Comparison of ENCODE assay signal across 26 cellular contexts in the genomic region with DNA sequence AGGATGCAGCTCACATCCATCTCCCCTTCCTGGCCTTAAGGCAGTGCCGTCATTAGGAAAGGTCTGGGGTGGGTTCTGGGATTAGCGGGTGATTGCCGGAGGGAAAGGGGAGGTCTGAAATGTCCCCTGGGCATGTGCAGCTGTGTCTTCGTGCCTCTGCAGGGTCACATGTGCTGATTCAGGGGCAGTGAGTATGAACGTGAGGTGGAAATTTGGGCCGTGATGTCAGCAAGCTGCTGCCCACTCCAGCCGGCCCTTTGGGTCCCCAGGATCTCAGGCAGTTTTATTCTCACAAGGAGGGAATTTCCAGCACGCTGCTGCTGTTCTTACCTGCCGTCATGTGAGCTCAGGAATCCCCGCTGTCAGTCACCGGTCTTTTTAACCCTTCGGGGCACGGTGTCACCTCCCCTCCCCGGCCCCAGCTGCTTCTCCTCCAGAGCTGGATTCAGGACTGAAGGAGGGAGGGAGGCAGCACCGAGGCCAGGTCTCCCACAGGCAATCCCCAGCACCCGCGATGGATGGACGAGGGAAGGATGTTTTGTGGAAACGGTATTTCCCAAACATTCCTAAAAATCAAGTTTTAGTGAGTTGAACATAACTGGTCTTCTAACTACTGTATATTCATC. TPM values are rescaled to one million over a fixed set of nuclear protein-coding genes. Genes with fewer than 3 reads are reported as not detected.
DNase-seq lines count a peak whose midpoint lies in the region; ATAC-seq and TF ChIP-seq lines count a peak whose summit lies in the region.
"Had no signal": no experiment of that assay in that cellular context is flagged by ENCODE, and none has a peak within 500 bp of the region (broad histone marks: within the 10 kb centered on the region; RNA-seq: fewer than 3 reads in every experiment).

No MANE protein-coding gene starts in this region.

- H2AFZ ChIP-seq in neural progenitor cell (replicated peaks), result peak overlapping the region; percentile 28

- peak overlapping the region; percentile 72 for H3K27ac Mint-ChIP-seq in neural progenitor cell
- H3K27ac Mint-ChIP-seq: activated naive CD8-positive, alpha-beta T cell treated with anti-CD3 and anti-CD28 coated beads, Interleukin-2, amount 50 U/mL, for 24 hours; T-helper 17 cell had no signal

- H3K4me3 ChIP-seq in GM12865 (ENCODE audit: low read depth, low read length) (no peak overlapping the region), neural progenitor cell (no peak overlapping the region), brain microvascular endothelial cell (ENCODE audit: low read depth, low read length) (no peak overlapping the region)
- H3K4me3 ChIP-seq: K562, thoracic aorta had no signal

- no peak overlapping the region for H3K27ac ChIP-seq in neural progenitor cell
- H3K27ac ChIP-seq in brain microvascular endothelial cell, result no peak overlapping the region
- H3K27ac ChIP-seq: thoracic aorta had no signal

- H3K9me3 Mint-ChIP-seq in neural progenitor cell, result peaks cover 6% of the 10 kb centered on the region
- H3K9me3 Mint-ChIP-seq: activated naive CD8-positive, alpha-beta T cell treated with anti-CD3 and anti-CD28 coated beads, Interleukin-2, amount 50 U/mL, for 24 hours had no signal

- H3K9me3 ChIP-seq in neural progenitor cell (ENCODE audit: low read depth), result no peaks in the 10 kb centered on the region
- H3K9me3 ChIP-seq: thoracic aorta had no signal

- no peaks in the 10 kb centered on the region for H3K36me3 Mint-ChIP-seq in neural progenitor cell
- H3K36me3 Mint-ChIP-seq: naive thymus-derived CD8-positive, alpha-beta T cell had no signal

- H3K4me3 Mint-ChIP-seq in neural progenitor cell, result no peak overlapping the region
- H3K4me3 Mint-ChIP-seq: activated naive CD8-positive, alpha-beta T cell treated with anti-CD3 and anti-CD28 coated beads, Interleukin-2, amount 50 U/mL, for 24 hours; naive thymus-derived CD8-positive, alpha-beta T cell; T-helper 17 cell had no signal

- H3K79me2 ChIP-seq in neural progenitor cell (ENCODE audit: low read depth), result no peaks in the 10 kb centered on the region

- TF ChIP-seq CTCF in GM12865 (IDR thresholded peaks at IDR 0.05; ENCODE audit: insufficient read depth, low read depth, low read length, missing control alignments) (no peak), neural progenitor cell (IDR thresholded peaks at IDR 0.05) (no peak), brain microvascular endothelial cell (IDR thresholded peaks at IDR 0.05; ENCODE audit: low read depth, low read length, missing control alignments) (no peak)

- peak overlapping the region; percentile 42 for H3K4me2 ChIP-seq in neural progenitor cell

- peaks cover 21% of the 10 kb centered on the region for H3K4me1 ChIP-seq in neural progenitor cell

- no peaks in the 10 kb centered on the region for H3K36me3 ChIP-seq in neural progenitor cell
- no peaks in the 10 kb centered on the region for H3K36me3 ChIP-seq in brain microvascular endothelial cell (replicated peaks)
- H3K36me3 ChIP-seq: thoracic aorta had no signal

- no peak for ATAC-seq in HG02642 (IDR thresholded peaks at IDR 0.05; ENCODE audit: poor library complexity, unreplicated experiment)
- ATAC-seq: activated naive CD8-positive, alpha-beta T cell treated with anti-CD3 and anti-CD28 coated beads, Interleukin-2, amount 50 U/mL, for 24 hours; K562; left cardiac atrium; naive thymus-derived CD8-positive, alpha-beta T cell; T-helper 17 cell had no signal

- H4K20me1 ChIP-seq in neural progenitor cell (ENCODE audit: low read depth), result no peaks in the 10 kb centered on the region

- in situ Hi-C loops in brain microvascular endothelial cell (cut with HindIII; ENCODE audit: low pct_ligation_motif_present, low sequenced_read_pairs), result no loop called here

- peaks cover 23% of the 10 kb centered on the region for H3K4me1 Mint-ChIP-seq in neural progenitor cell
- H3K4me1 Mint-ChIP-seq: T-helper 17 cell had no signal

- H3K27me3 ChIP-seq in neural progenitor cell, result peaks cover 8% of the 10 kb centered on the region
- H3K27me3 ChIP-seq in brain microvascular endothelial cell (replicated peaks), result peaks cover 34% of the 10 kb centered on the region

- DNase-seq in AG20443 (ENCODE audit: low spot score), result peak; percentile 18
- peak; percentile 37 for DNase-seq in GM12865 (ENCODE audit: low read depth)
- DNase-seq in ecto neural progenitor cell (ENCODE audit: low spot score), result peak; percentile 46
- no peak for DNase-seq in neural progenitor cell (ENCODE audit: low spot score)
- no peak for DNase-seq in brain microvascular endothelial cell
- no peak for DNase-seq in stimulated activated CD4-positive, alpha-beta T cell treated with anti-CD3 and anti-CD28 coated beads, Interleukin-1b, Interleukin-23, amount 100 ng/mL, for 48 hours
- DNase-seq in hypothalamus (lab: John Stamatoyannopoulos, UW), result no peak
- DNase-seq: activated CD4-positive, alpha-beta T cell treated with anti-CD3 and anti-CD28 coated beads for 48 hours; activated CD8-positive, alpha-beta memory T cell treated with anti-CD3 and anti-CD28 coated beads, Interleukin-2, amount 50 U/mL, for 4 hours; activated naive CD8-positive, alpha-beta T cell treated with anti-CD3 and anti-CD28 coated beads, Interleukin-2, amount 50 U/mL, for 24 hours; DMS79 treated with DMSO at 0.1 percent for 48 hours; left cardiac atrium; naive thymus-derived CD8-positive, alpha-beta T cell; NCI-H146; NCI-H510A treated with DMSO at 0.1 percent for 48 hours; posterior cingulate gyrus; stimulated activated naive CD4-positive, alpha-beta T cell; T-helper 17 cell had no signal

- peaks cover 16% of the 10 kb centered on the region for H3K27me3 Mint-ChIP-seq in neural progenitor cell (ENCODE audit: insufficient read depth, low read depth)

- no peaks in the 10 kb centered on the region for H3F3A ChIP-seq in neural progenitor cell (ENCODE audit: low read depth)

- H3K9ac ChIP-seq in neural progenitor cell, result no peak overlapping the region

RNA-seq across cellular contexts. Expression of gene GPR35, which starts 23.5 kb away (rescaled TPM):
- 0.34 and 0.74 TPM in 2 replicates for total RNA-seq in neural progenitor cell (ENCODE audit: low replicate concordance)
- total RNA-seq: SK-MEL-5 had no signal

RNA-seq across cellular contexts. Expression of gene AQP12B, which starts 33.9 kb away (rescaled TPM):
- not detected in 2 replicates for total RNA-seq in neural progenitor cell (ENCODE audit: low replicate concordance)
- total RNA-seq: fibroblast of lung; glomerular endothelial cell; K562; left cardiac atrium; mesenteric fat pad; naive thymus-derived CD8-positive, alpha-beta T cell; SK-MEL-5; skeletal muscle tissue; T-helper 17 cell; thoracic aorta had no signal

RNA-seq across cellular contexts. Expression of gene AQP12A, which starts 42.9 kb away (rescaled TPM):
- total RNA-seq in neural progenitor cell (ENCODE audit: low replicate concordance), result not detected in 2 replicates
- total RNA-seq: fibroblast of lung; glomerular endothelial cell; K562; left cardiac atrium; mesenteric fat pad; naive thymus-derived CD8-positive, alpha-beta T cell; SK-MEL-5; skeletal muscle tissue; T-helper 17 cell; thoracic aorta had no signal

Comparison
In these comparisons a context has a peak if more than half of its experiments do, and no peak if none do; other contexts are left out.
1. DNase-seq: peak in AG20443 (single experiment), GM12865 (single experiment) and ecto neural progenitor cell (single experiment); none in neural progenitor cell (single experiment), brain microvascular endothelial cell (single experiment), stimulated activated CD4-positive, alpha-beta T cell treated with anti-CD3 and anti-CD28 coated beads, Interleukin-1b, Interleukin-23, amount 100 ng/mL, for 48 hours (single experiment) and hypothalamus (0 of 51).